ENCODE assay signal across 15 cellular contexts in genomic region chr1:99749504-99749903, GRCh38.
DNase-seq lines count a peak whose midpoint lies in the region; ATAC-seq and TF ChIP-seq lines count a peak whose summit lies in the region.
"Had no signal": no experiment of that assay in that cellular context is flagged by ENCODE, and none has a peak within 500 bp of the region (broad histone marks: within the 10 kb centered on the region; RNA-seq: fewer than 3 reads in every experiment).

No MANE protein-coding gene starts in this region.

- no peak overlapping the region for H3K27ac ChIP-seq in RWPE1
- H3K27ac ChIP-seq: tibial artery had no signal

- DNase-seq in RWPE1 (ENCODE audit: low spot score) (no peak), T1000 (lab: John Stamatoyannopoulos, UW) (no peak)
- no peak for DNase-seq in stimulated activated CD4-positive, alpha-beta T cell treated with anti-CD3 and anti-CD28 coated beads, Interleukin-1b, Interleukin-23, amount 100 ng/mL, for 48 hours
- no peak for DNase-seq in activated CD4-positive, alpha-beta T cell treated with anti-CD3 and anti-CD28 coated beads, Interleukin-2, amount 50 U/mL, for 1 hour
- DNase-seq: activated CD8-positive, alpha-beta memory T cell treated with anti-CD3 and anti-CD28 coated beads, Interleukin-2, amount 50 U/mL, for 4 hours; IMR-90; NCI-H1048; NCI-H2227 treated with DMSO at 0.1 percent for 48 hours; SK-N-SH; tibial artery had no signal

- CTCF ChIA-PET in RWPE1 (lab: Yijun Ruan, JAX) = no interaction called here

- no peak for TF ChIP-seq CTCF in RWPE1 (conservative IDR thresholded peaks at IDR 0.05; ENCODE audit: low read depth)

- POLR2A ChIA-PET in RWPE1 (lab: Yijun Ruan, JAX; ENCODE audit: low non-redundant PET) = no interaction called here

- ATAC-seq in GM18498 (IDR thresholded peaks at IDR 0.05; ENCODE audit: unreplicated experiment) (peak; percentile 24), GM19372 (IDR thresholded peaks at IDR 0.05; ENCODE audit: low read depth, unreplicated experiment) (peak; percentile 14), HG02678 (IDR thresholded peaks at IDR 0.05; ENCODE audit: unreplicated experiment) (peak; percentile 18), HG03280 (IDR thresholded peaks at IDR 0.05; ENCODE audit: unreplicated experiment) (peak; percentile 5)
- ATAC-seq: A549 had no signal
